In genomic region chr15:95279277-95280019, GRCh38 we compare ENCODE assay signal across 16 cellular contexts.
DNase-seq lines count a peak whose midpoint lies in the region; ATAC-seq and TF ChIP-seq lines count a peak whose summit lies in the region.
"Had no signal": no experiment of that assay in that cellular context is flagged by ENCODE, and none has a peak within 500 bp of the region (broad histone marks: within the 10 kb centered on the region; RNA-seq: fewer than 3 reads in every experiment).

No MANE protein-coding gene starts in this region.

- no peak overlapping the region for H3K9ac ChIP-seq in smooth muscle cell (ENCODE audit: low read depth)

- WGBS in smooth muscle cell (ENCODE audit: low lambda C conversion rate), result 93% methylated on average over 8 of the region's 8 CpGs
- WGBS in right lobe of liver (ENCODE audit: insufficient coverage, low coverage, low lambda C conversion rate, missing lambda C conversion rate), result 56% methylated on average over 8 of the region's 8 CpGs

- H3K4me3 ChIP-seq in thoracic aorta (no peak overlapping the region), smooth muscle cell (no peak overlapping the region), right lobe of liver (no peak overlapping the region)

- no peak for DNase-seq in left ventricle myocardium superior
- DNase-seq in left cardiac atrium, result no peak
- DNase-seq in osteocyte (ENCODE audit: extremely low spot score, unreplicated experiment), result no peak
- DNase-seq in thoracic aorta (ENCODE audit: low spot score), result no peak
- no peak for DNase-seq in smooth muscle cell (lab: John Stamatoyannopoulos, UW; ENCODE audit: unreplicated experiment)
- DNase-seq in right lobe of liver, result no peak
- no peak for DNase-seq in NCI-H524 treated with DMSO at 0.1 percent for 48 hours (lab: John Stamatoyannopoulos, UW)
- DNase-seq: DMS153, EL, H7, Karpas-422, MM.1S, NCI-H1105 treated with DMSO at 0.1 percent for 48 hours, NCI-H187 had no signal

- TF ChIP-seq POLR2A in right lobe of liver (IDR thresholded peaks at IDR 0.05), result no peak

- no peaks in the 10 kb centered on the region for H3K79me2 ChIP-seq in smooth muscle cell (ENCODE audit: low read depth)

- no peak overlapping the region for H3K4me2 ChIP-seq in smooth muscle cell

- H3K4me1 ChIP-seq in thoracic aorta (ENCODE audit: control insufficient read depth in 1 of 2, low read depth in 2 of 2) (peaks cover 12 to 31% of the 10 kb centered on the region in 2 donors), smooth muscle cell (ENCODE audit: low read depth) (peaks cover 16% of the 10 kb centered on the region), right lobe of liver (no peaks in the 10 kb centered on the region)

- TF ChIP-seq CTCF in osteocyte (IDR thresholded peaks at IDR 0.05) (no peak), thoracic aorta (IDR thresholded peaks at IDR 0.05) (no peak), smooth muscle cell (IDR thresholded peaks at IDR 0.05; ENCODE audit: borderline replicate concordance, insufficient read depth, poor library complexity, severe bottlenecking) (no peak), right lobe of liver (IDR thresholded peaks at IDR 0.05) (no peak)

- no peak overlapping the region for H2AFZ ChIP-seq in smooth muscle cell (ENCODE audit: low read depth)

- no peaks in the 10 kb centered on the region for H3K36me3 Mint-ChIP-seq in osteocyte (ENCODE audit: unreplicated experiment)

- no peak overlapping the region for H3K4me3 Mint-ChIP-seq in osteocyte (ENCODE audit: unreplicated experiment)

- peak; percentile 31 for ATAC-seq in left ventricle myocardium superior
- no peak for ATAC-seq in left cardiac atrium
- no peak for ATAC-seq in thoracic aorta (ENCODE audit: insufficient number of reproducible peaks, low FRiP score, low read depth)
- no peak for ATAC-seq in HG03045 (IDR thresholded peaks at IDR 0.05; ENCODE audit: unreplicated experiment)
- no peak for ATAC-seq in right lobe of liver

- H3K27me3 ChIP-seq in thoracic aorta (replicated peaks; ENCODE audit: insufficient read depth), result no peaks in the 10 kb centered on the region
- H3K27me3 ChIP-seq in smooth muscle cell (ENCODE audit: low read depth), result no peaks in the 10 kb centered on the region
- no peaks in the 10 kb centered on the region for H3K27me3 ChIP-seq in right lobe of liver

- no peaks in the 10 kb centered on the region for H3K9me3 Mint-ChIP-seq in osteocyte (ENCODE audit: unreplicated experiment)

- H3K27me3 Mint-ChIP-seq in osteocyte (ENCODE audit: unreplicated experiment), result no peaks in the 10 kb centered on the region

- H3K36me3 ChIP-seq in thoracic aorta (no peaks in the 10 kb centered on the region), smooth muscle cell (ENCODE audit: low read depth) (no peaks in the 10 kb centered on the region), right lobe of liver (no peaks in the 10 kb centered on the region)

- intact Hi-C loops in left ventricle myocardium superior (cut with micrococcal nuclease), result no loop called here
- intact Hi-C loops in left cardiac atrium (cut with DNase I), result no loop called here
- intact Hi-C loops in right lobe of liver (cut with DNase I), result no loop called here

- peaks cover 53% of the 10 kb centered on the region for H3K4me1 Mint-ChIP-seq in osteocyte (ENCODE audit: unreplicated experiment)

- peaks cover 10% of the 10 kb centered on the region for H3F3A ChIP-seq in smooth muscle cell (ENCODE audit: low read depth)

- no peaks in the 10 kb centered on the region for H4K20me1 ChIP-seq in smooth muscle cell (ENCODE audit: low read depth)

- peak overlapping the region; percentile 63 for H3K27ac Mint-ChIP-seq in osteocyte (ENCODE audit: unreplicated experiment)

- H3K9me3 ChIP-seq in thoracic aorta (no peaks in the 10 kb centered on the region), smooth muscle cell (replicated peaks; ENCODE audit: low read depth) (no peaks in the 10 kb centered on the region), right lobe of liver (no peaks in the 10 kb centered on the region)

- H3K27ac ChIP-seq in thoracic aorta (peak overlapping the region; percentile 48 to 49), smooth muscle cell (ENCODE audit: low read depth) (no peak overlapping the region), right lobe of liver (no peak overlapping the region)
- H3K27ac ChIP-seq: C4-2B had no signal

Comparison
In these comparisons a context has a peak if more than half of its experiments do, and no peak if none do; other contexts are left out.
1. H3K27ac ChIP-seq: peak in thoracic aorta (2 of 2); none in smooth muscle cell (single experiment) and right lobe of liver (0 of 3).